ENCODE assay signal across 14 cellular contexts in the genomic region with DNA sequence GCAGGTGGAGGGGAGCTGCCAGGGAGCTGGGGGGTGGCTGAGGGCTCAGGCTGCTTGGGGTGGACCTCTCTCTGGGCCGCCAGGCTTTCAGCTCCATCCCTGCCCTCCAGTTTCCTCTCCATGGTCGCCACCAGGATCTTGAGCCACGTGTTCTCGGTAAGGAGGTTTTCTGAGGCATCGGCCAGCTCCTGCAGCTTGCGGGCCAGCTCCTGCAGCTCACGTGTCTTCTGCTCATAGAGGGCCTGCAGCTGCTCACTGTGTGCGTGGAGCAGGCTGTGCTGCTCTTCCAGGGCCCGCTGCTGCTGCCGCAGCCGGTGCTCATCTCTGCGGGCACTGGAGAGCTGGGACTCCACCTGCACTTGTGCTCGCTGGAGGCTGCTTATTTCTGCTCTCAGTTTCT. TPM values are rescaled to one million over a fixed set of nuclear protein-coding genes. Genes with fewer than 3 reads are reported as not detected.
A peak's percentile ranks its signal among the peaks of the same experiment; 100 is the strongest.
DNase-seq lines count a peak whose midpoint lies in the region; TF ChIP-seq lines count a peak whose summit lies in the region.
"Had no signal": no experiment of that assay in that cellular context is flagged by ENCODE, and none has a peak within 500 bp of the region (broad histone marks: within the 10 kb centered on the region; RNA-seq: fewer than 3 reads in every experiment).

No MANE protein-coding gene starts in this region.

- TF ChIP-seq POLR2A in GM19193 (IDR thresholded peaks at IDR 0.05; ENCODE audit: extremely low read depth, insufficient read depth, insufficient read length), result peak; percentile 31

- peaks cover 14% of the 10 kb centered on the region for H3K79me2 ChIP-seq in neural progenitor cell (ENCODE audit: low read depth)

- H3K27me3 ChIP-seq in BLaER1, result no peaks in the 10 kb centered on the region
- H3K27me3 ChIP-seq in neural progenitor cell, result no peaks in the 10 kb centered on the region

- peaks cover 19% of the 10 kb centered on the region for H3K36me3 Mint-ChIP-seq in neural progenitor cell
- H3K36me3 Mint-ChIP-seq in MCF 10A (ENCODE audit: insufficient read depth, unreplicated experiment), result peaks cover 67% of the 10 kb centered on the region

- H3K9me3 ChIP-seq in BLaER1 (no peaks in the 10 kb centered on the region), neural progenitor cell (ENCODE audit: low read depth) (no peaks in the 10 kb centered on the region)

- H4K20me1 ChIP-seq in BLaER1 (peaks cover 91% of the 10 kb centered on the region), neural progenitor cell (ENCODE audit: low read depth) (peaks cover 58% of the 10 kb centered on the region)

- TF ChIP-seq CTCF in neural progenitor cell (IDR thresholded peaks at IDR 0.05), result no peak
- TF ChIP-seq CTCF in MCF 10A (IDR thresholded peaks at IDR 0.05; ENCODE audit: unreplicated experiment), result no peak

- H3F3A ChIP-seq in neural progenitor cell (ENCODE audit: low read depth), result peaks cover 7% of the 10 kb centered on the region

- DNase-seq in cerebellar cortex (ENCODE audit: low spot score), result peak; percentile 70
- DNase-seq in neural progenitor cell (ENCODE audit: low spot score), result no peak
- no peak for DNase-seq in activated CD4-positive, CD25-positive, alpha-beta regulatory T cell treated with anti-CD3 and anti-CD28 coated beads, Interleukin-2, amount 50 U/mL, for 72 hours
- no peak for DNase-seq in MCF 10A (ENCODE audit: unreplicated experiment)
- no peak for DNase-seq in NCI-H446 (lab: John Stamatoyannopoulos, UW)
- DNase-seq in activated gamma-delta T cell treated with Interleukin-2 at 50 U/mL for 16 hours, result no peak
- DNase-seq: activated CD4-positive, alpha-beta T cell treated with anti-CD3 and anti-CD28 coated beads for 4 hours; activated effector memory CD4-positive, alpha-beta T cell treated with Interleukin-2 at 50 U/mL for 16 hours; GDM1; mesendoderm; NCI-H2081 had no signal

- H3K4me1 ChIP-seq in BLaER1, result peaks cover 100% of the 10 kb centered on the region
- H3K4me1 ChIP-seq in neural progenitor cell, result no peaks in the 10 kb centered on the region

- H3K4me2 ChIP-seq in BLaER1 (peak overlapping the region; percentile 98), neural progenitor cell (no peak overlapping the region)

- H3K4me1 Mint-ChIP-seq in neural progenitor cell, result peaks cover 4% of the 10 kb centered on the region
- peaks cover 45% of the 10 kb centered on the region for H3K4me1 Mint-ChIP-seq in MCF 10A (ENCODE audit: insufficient read depth, unreplicated experiment)

- H3K27ac ChIP-seq in BLaER1 (peak overlapping the region; percentile 73), neural progenitor cell (peak overlapping the region; percentile 63)
- H3K27ac ChIP-seq: C4-2B had no signal

- H3K27me3 Mint-ChIP-seq in neural progenitor cell (ENCODE audit: insufficient read depth, low read depth), result peaks cover 7% of the 10 kb centered on the region
- H3K27me3 Mint-ChIP-seq in MCF 10A (ENCODE audit: insufficient read depth, unreplicated experiment), result no peaks in the 10 kb centered on the region

- H3K9ac ChIP-seq in BLaER1 (peak overlapping the region; percentile 59; the same call in 1 of the 2 replicates), neural progenitor cell (no peak overlapping the region)

- H3K27ac Mint-ChIP-seq in neural progenitor cell (peak overlapping the region; percentile 10), MCF 10A (ENCODE audit: low read depth, unreplicated experiment) (no peak overlapping the region)

- CTCF ChIA-PET in MCF 10A (lab: Yijun Ruan, JAX), result interaction anchor here (0.6 to 2.2 kb wide), 5 partner anchors 9 to 350 kb away, joined by 3 to 6 read pairs (median 3); no protein-coding TSS in a partner anchor

- H3K4me3 Mint-ChIP-seq in neural progenitor cell (no peak overlapping the region), MCF 10A (ENCODE audit: unreplicated experiment) (no peak overlapping the region)

- peaks cover 74% of the 10 kb centered on the region for H3K36me3 ChIP-seq in BLaER1
- H3K36me3 ChIP-seq in neural progenitor cell, result no peaks in the 10 kb centered on the region

- intact Hi-C loops in MCF 10A (cut with micrococcal nuclease), result no loop called here

- H2AFZ ChIP-seq in neural progenitor cell (replicated peaks), result no peak overlapping the region

- BruUV-seq in MCF 10A (replicated peaks; lab: Mats Ljungman, UMichigan), result no TSS peak

- H3K4me3 ChIP-seq in BLaER1, result peak overlapping the region; percentile 37; the same call in 1 of the 2 replicates
- H3K4me3 ChIP-seq in neural progenitor cell, result no peak overlapping the region

- H3K9me3 Mint-ChIP-seq in neural progenitor cell (no peaks in the 10 kb centered on the region), MCF 10A (ENCODE audit: unreplicated experiment) (no peaks in the 10 kb centered on the region)

- POLR2A ChIA-PET in MCF 10A (lab: Yijun Ruan, JAX), result no interaction called here

RNA-seq across cellular contexts. Expression of a gene that starts 11.0 kb away (rescaled TPM):
- total RNA-seq in neural progenitor cell (ENCODE audit: low replicate concordance), result 48.7 and 84.2 TPM in 2 replicates
- total RNA-seq in MCF 10A (2022), result 1.9 and 5.8 TPM in 2 replicates
